6 cellular contexts compared by ENCODE assay signal in genomic region chr4:105526656-105527055, GRCh38. TPM values are rescaled to one million over a fixed set of nuclear protein-coding genes. Genes with fewer than 3 reads are reported as not detected.
"Had no signal": no experiment of that assay in that cellular context is flagged by ENCODE, and none has a peak within 500 bp of the region (broad histone marks: within the 10 kb centered on the region; RNA-seq: fewer than 3 reads in every experiment).

No MANE protein-coding gene starts in this region.

- H3K9ac ChIP-seq: GM23248 had no signal

- DNase-seq: GM23248, GOT3, HCEC 1CT, IMR-90 had no signal

- H3K27ac ChIP-seq: GM23248 had no signal

- H3K4me3 ChIP-seq: GM23248 had no signal

- H2AFZ ChIP-seq: GM23248 had no signal

RNA-seq across cellular contexts. Expression of gene ARHGEF38, which starts 25.8 kb away (rescaled TPM):
- total RNA-seq: GM23248, H4, H7, IMR-90 had no signal
- polyA plus RNA-seq: GM23248, IMR-90 had no signal
